ENCODE assay signal across 14 cellular contexts in the genomic region with DNA sequence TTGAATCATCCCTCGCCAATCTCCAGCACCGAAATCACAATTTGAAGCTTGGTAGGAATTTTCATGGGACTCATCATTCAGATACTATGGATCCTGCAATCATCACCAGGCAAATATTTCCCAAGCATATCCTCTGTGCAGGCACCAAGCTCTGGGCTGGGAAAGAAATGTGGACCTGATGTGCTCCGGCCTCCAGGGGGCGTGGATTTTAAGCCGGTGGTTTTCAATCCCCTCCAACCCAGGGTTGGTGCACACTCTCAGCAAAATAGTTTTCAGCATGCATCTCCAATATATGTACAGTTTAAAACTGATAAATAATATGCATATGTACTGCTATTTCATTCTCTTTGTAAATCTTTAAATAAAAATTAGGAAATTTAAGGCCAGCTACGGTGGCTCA.
DNase-seq lines count a peak whose midpoint lies in the region; ATAC-seq and TF ChIP-seq lines count a peak whose summit lies in the region.
"Had no signal": no experiment of that assay in that cellular context is flagged by ENCODE, and none has a peak within 500 bp of the region (broad histone marks: within the 10 kb centered on the region; RNA-seq: fewer than 3 reads in every experiment).

No MANE protein-coding gene starts in this region.

- intact Hi-C loops in Panc1 (cut with micrococcal nuclease; ENCODE audit: unreplicated experiment): no loop called here

- H3K27ac ChIP-seq in Panc1 (ENCODE audit: low read length): no peak overlapping the region
- H3K27ac ChIP-seq: epithelial cell of prostate, sigmoid colon had no signal

- CTCF ChIA-PET in Panc1 (lab: Charles Lee): interaction anchor here (0.7 to 1.2 kb wide), 2 partner anchors 19 to 219 kb away, joined by 3 to 5 read pairs; no protein-coding TSS in a partner anchor

- no peaks in the 10 kb centered on the region; the same call in 1 of the 2 replicates for H3K4me1 ChIP-seq in Panc1 (ENCODE audit: control insufficient read depth, insufficient read depth, low read length)
- H3K4me1 ChIP-seq: sigmoid colon had no signal

- TF ChIP-seq CTCF in Panc1 (IDR thresholded peaks at IDR 0.05): peak; percentile 74
- peak; percentile 55 for TF ChIP-seq CTCF in fibroblast of villous mesenchyme (IDR thresholded peaks at IDR 0.05; ENCODE audit: insufficient read depth, low read depth, low read length)

- no TSS peak for BruUV-seq in Panc1 (replicated peaks; lab: Mats Ljungman, UMichigan)

- POLR2A ChIA-PET in Panc1 (lab: Charles Lee): no interaction called here

- no peaks in the 10 kb centered on the region for H3K27me3 ChIP-seq in Panc1 (ENCODE audit: control insufficient read depth, insufficient read depth, low read length)
- H3K27me3 ChIP-seq in MG63: no peaks in the 10 kb centered on the region
- H3K27me3 ChIP-seq: sigmoid colon had no signal

- H3K36me3 ChIP-seq in Panc1 (ENCODE audit: control insufficient read depth, insufficient read depth, low read length): no peaks in the 10 kb centered on the region
- no peaks in the 10 kb centered on the region for H3K36me3 ChIP-seq in MG63

- ATAC-seq in Panc1 (peak; percentile 73; the same call in 1 of the 2 replicates), HG02798 (IDR thresholded peaks at IDR 0.05; ENCODE audit: poor library complexity, unreplicated experiment) (no peak), GM21825 (IDR thresholded peaks at IDR 0.05; ENCODE audit: unreplicated experiment) (no peak)
- ATAC-seq: left lobe of liver had no signal

- DNase-seq in ACHN (peak; percentile 41), GM03348 (ENCODE audit: low spot score) (peak; percentile 51), Panc1 (ENCODE audit: low read depth, low spot score) (no peak), fibroblast of villous mesenchyme (ENCODE audit: low read depth) (peak; percentile 12), MG63 (no peak), OCI-M1 (lab: John Stamatoyannopoulos, UW) (no peak)
- DNase-seq: activated CD4-positive, alpha-beta T cell treated with anti-CD3 and anti-CD28 coated beads for 1 hour; activated naive CD4-positive, alpha-beta T cell treated with Interleukin-2 at 50 U/mL for 16 hours; NCI-H526 treated with DMSO at 0.1 percent for 48 hours; sigmoid colon had no signal

- H3K4me3 ChIP-seq in Panc1 (ENCODE audit: low read depth in 2 of 2, low read length in 2 of 2): no peak overlapping the region
- no peak overlapping the region for H3K4me3 ChIP-seq in fibroblast of villous mesenchyme (ENCODE audit: low read depth, low read length)
- no peak overlapping the region for H3K4me3 ChIP-seq in MG63
- H3K4me3 ChIP-seq: sigmoid colon had no signal

- H3K9me3 ChIP-seq in Panc1 (ENCODE audit: control insufficient read depth, insufficient read depth, low read depth, low read length): no peaks in the 10 kb centered on the region
- H3K9me3 ChIP-seq in MG63: no peaks in the 10 kb centered on the region
- H3K9me3 ChIP-seq: sigmoid colon had no signal

- in situ Hi-C loops in ACHN (cut with HindIII; ENCODE audit: low pct_ligation_motif_present, low pct_unique_long_range_greater_than_20kb, low sequenced_read_pairs) (no loop called here), Panc1 (cut with HindIII; ENCODE audit: low pct_unique_long_range_greater_than_20kb, low sequenced_read_pairs) (no loop called here)

Comparison
In these comparisons a context has a peak if more than half of its experiments do, and no peak if none do; other contexts are left out.
1. DNase-seq: peak in ACHN (single experiment), GM03348 (single experiment) and fibroblast of villous mesenchyme (single experiment); none in Panc1 (single experiment), MG63 (single experiment) and OCI-M1 (single experiment).